ENCODE assay signal across 9 cellular contexts in genomic region chr1:241627453-241628329, GRCh38. TPM values are rescaled to one million over a fixed set of nuclear protein-coding genes. Genes with fewer than 3 reads are reported as not detected.
A peak's percentile ranks its signal among the peaks of the same experiment; 100 is the strongest.
DNase-seq lines count a peak whose midpoint lies in the region; ATAC-seq, FAIRE-seq and TF ChIP-seq lines count a peak whose summit lies in the region.
"Had no signal": no experiment of that assay in that cellular context is flagged by ENCODE, and none has a peak within 500 bp of the region (broad histone marks: within the 10 kb centered on the region; RNA-seq: fewer than 3 reads in every experiment).

No MANE protein-coding gene starts in this region.

- ATAC-seq in GM19467 (IDR thresholded peaks at IDR 0.05; ENCODE audit: unreplicated experiment) (peak; percentile 66), HG03469 (IDR thresholded peaks at IDR 0.05; ENCODE audit: unreplicated experiment) (peak; percentile 51), RWPE2 (ENCODE audit: low read depth) (peak; percentile 54; the same call in 2 of the 3 replicates), memory B cell (ENCODE audit: low read depth) (peak; percentile 89)

- H3K4me1 Mint-ChIP-seq in memory B cell: peaks cover 20% of the 10 kb centered on the region

- H3K27ac ChIP-seq in RWPE2 (ENCODE audit: poor library complexity, severe bottlenecking): no peak overlapping the region

- no peak for FAIRE-seq in bronchial epithelial cell (lab: Jason Lieb, UNC)

- peak overlapping the region; percentile 73 for H3K4me3 Mint-ChIP-seq in memory B cell

- peaks cover 3% of the 10 kb centered on the region for H3K36me3 Mint-ChIP-seq in memory B cell

- peak overlapping the region; percentile 85 for H3K27ac Mint-ChIP-seq in memory B cell

- H3K4me3 ChIP-seq in RWPE2 (ENCODE audit: severe bottlenecking) (no peak overlapping the region), bronchial epithelial cell (ENCODE audit: low read depth, low read length) (no peak overlapping the region)

- DNase-seq in SHP77 (lab: John Stamatoyannopoulos, UW) (peak; percentile 12 to 33), SHP77 treated with DMSO at 0.1 percent for 48 hours (lab: John Stamatoyannopoulos, UW) (no peak), RWPE2 (ENCODE audit: low spot score) (no peak), bronchial epithelial cell (ENCODE audit: low read depth) (peak; percentile 79), memory B cell (ENCODE audit: low spot score in 2 of 2) (peak; percentile 41 to 53), retina (no peak)
- DNase-seq: left cardiac atrium had no signal

- TF ChIP-seq CTCF in RWPE2 (IDR thresholded peaks at IDR 0.05; ENCODE audit: poor library complexity, severe bottlenecking): peak; percentile 48
- TF ChIP-seq CTCF in bronchial epithelial cell (IDR thresholded peaks at IDR 0.05; ENCODE audit: insufficient read depth, low read length, severe bottlenecking): peak; percentile 44

- no peaks in the 10 kb centered on the region for H3K9me3 Mint-ChIP-seq in memory B cell

- no peaks in the 10 kb centered on the region for H3K27me3 ChIP-seq in RWPE2 (ENCODE audit: insufficient read depth, poor library complexity, severe bottlenecking)
- H3K27me3 ChIP-seq in bronchial epithelial cell (ENCODE audit: control insufficient read depth, insufficient read depth, low read length): no peaks in the 10 kb centered on the region

- H3K36me3 ChIP-seq in RWPE2 (ENCODE audit: low read depth) (no peaks in the 10 kb centered on the region; the same call in none of the 2 replicates), bronchial epithelial cell (ENCODE audit: control insufficient read depth, insufficient read depth, low read length) (peaks cover 1% of the 10 kb centered on the region)

- no peaks in the 10 kb centered on the region for H3K9me3 ChIP-seq in RWPE2 (ENCODE audit: severe bottlenecking)

- H3K4me1 ChIP-seq in RWPE2 (ENCODE audit: insufficient read depth, poor library complexity, severe bottlenecking): no peaks in the 10 kb centered on the region

- no peaks in the 10 kb centered on the region for H3K27me3 Mint-ChIP-seq in memory B cell

RNA-seq across cellular contexts. Expression of gene CHML, which starts 12.5 kb away (rescaled TPM):
- 11.1 and 12.9 TPM in 2 replicates for total RNA-seq in bronchial epithelial cell

RNA-seq across cellular contexts. Expression of gene OPN3, which starts 12.5 kb away (rescaled TPM):
- total RNA-seq in bronchial epithelial cell: 14.7 and 23.8 TPM in 2 replicates

RNA-seq across cellular contexts. Expression of gene WDR64, which starts 24.4 kb away (rescaled TPM):
- total RNA-seq in bronchial epithelial cell: under 0.01 TPM in 1 of 2 replicates, not detected in the other
- total RNA-seq: left cardiac atrium had no signal

Comparison
In these comparisons a context has a peak if more than half of its experiments do, and no peak if none do; other contexts are left out.
1. DNase-seq: peak in SHP77 (2 of 2), bronchial epithelial cell (single experiment) and memory B cell (2 of 2); none in SHP77 treated with DMSO at 0.1 percent for 48 hours (single experiment), RWPE2 (single experiment) and retina (single experiment).
2. Peak in every context shown above with its lines, with median percentiles within 50 percentile points of each other: ATAC-seq.